ENCODE assay signal across 23 cellular contexts in genomic region chr16:67086829-67087228, GRCh38. TPM values are rescaled to one million over a fixed set of nuclear protein-coding genes. Genes with fewer than 3 reads are reported as not detected.
A peak's percentile ranks its signal among the peaks of the same experiment; 100 is the strongest.
DNase-seq lines count a peak whose midpoint lies in the region; ATAC-seq, FAIRE-seq and TF ChIP-seq lines count a peak whose summit lies in the region.
"Had no signal": no experiment of that assay in that cellular context is flagged by ENCODE, and none has a peak within 500 bp of the region (broad histone marks: within the 10 kb centered on the region; RNA-seq: fewer than 3 reads in every experiment).

No MANE protein-coding gene starts in this region.

- DNase-seq in HepG2 (ENCODE audit: low spot score) (no peak), right lobe of liver (no peak), amniotic epithelial cell (ENCODE audit: low read depth) (peak; percentile 34), heart right ventricle (no peak), A673 (ENCODE audit: low spot score) (no peak), body of pancreas (no peak)
- no peak for DNase-seq in CD4-positive, alpha-beta T cell
- DNase-seq: AML-193; amniotic stem cell; Calu3; central memory CD4-positive, alpha-beta T cell; EL; kidney; MG63; midbrain; NCI-H1694; NCI-H82; PC-3; SJCRH30; T-helper 9 cell had no signal

- H3K4me3 ChIP-seq in HepG2 (replicated peaks in 1 of 3; ENCODE audit: insufficient read depth in 1 of 3, low read depth in 2 of 3, low read length in 3 of 3) (no peak overlapping the region), right lobe of liver (no peak overlapping the region), heart right ventricle (no peak overlapping the region), A673 (ENCODE audit: low read depth, low read length, poor library complexity, severe bottlenecking) (no peak overlapping the region), body of pancreas (no peak overlapping the region)
- H3K4me3 ChIP-seq: MG63, SJCRH30, suprapubic skin had no signal

- CTCF ChIA-PET in HepG2 (lab: Yijun Ruan, JAX; ENCODE audit: low intra/inter-chr PET ratio, low total read pairs) (no interaction called here), A673 (lab: Charles Lee) (no interaction called here)
- CTCF ChIA-PET in CD4-positive, alpha-beta T cell (lab: Charles Lee) = no interaction called here

- no peak for TF ChIP-seq RAD21 in HepG2 (CRISPR knock-in tag; IDR thresholded peaks at IDR 0.05)

- H4K20me1 ChIP-seq in HepG2 (ENCODE audit: insufficient read depth, low read length) = no peaks in the 10 kb centered on the region

- TF ChIP-seq POLR2A in HepG2 (IDR thresholded peaks at IDR 0.05; ENCODE audit: insufficient read depth in 1 of 2, low read depth in 2 of 2, low read length in 2 of 2) (no peak), right lobe of liver (IDR thresholded peaks at IDR 0.05) (no peak), body of pancreas (IDR thresholded peaks at IDR 0.05) (no peak)

- TF ChIP-seq CTCF in HepG2 (CRISPR knock-in tag; IDR thresholded peaks at IDR 0.05) (no peak), right lobe of liver (IDR thresholded peaks at IDR 0.05) (no peak), heart right ventricle (IDR thresholded peaks at IDR 0.05) (no peak), A673 (conservative IDR thresholded peaks at IDR 0.05; ENCODE audit: low read depth, low read length) (no peak), body of pancreas (IDR thresholded peaks at IDR 0.05) (no peak)
- no peak for TF ChIP-seq CTCF in CD4-positive, alpha-beta T cell (IDR thresholded peaks at IDR 0.05)

- no peaks in the 10 kb centered on the region for H3K79me2 ChIP-seq in HepG2 (ENCODE audit: insufficient read depth, low read length)

- H3K27ac ChIP-seq in HepG2 (ENCODE audit: extremely low read length, insufficient read depth, low read length) (no peak overlapping the region), right lobe of liver (no peak overlapping the region), heart right ventricle (no peak overlapping the region), A673 (ENCODE audit: low read depth, low read length, poor library complexity, severe bottlenecking) (no peak overlapping the region), body of pancreas (no peak overlapping the region)
- H3K27ac ChIP-seq in CD4-positive, alpha-beta T cell (ENCODE audit: low read depth, low read length) = no peak overlapping the region
- H3K27ac ChIP-seq: SJCRH30, suprapubic skin had no signal

- peaks cover 7% of the 10 kb centered on the region; the same call in 1 of the 2 replicates for H3K4me1 ChIP-seq in HepG2 (ENCODE audit: insufficient read depth, low read length)
- H3K4me1 ChIP-seq in right lobe of liver = no peaks in the 10 kb centered on the region
- peaks cover 0 to 7% (median 0%) of the 10 kb centered on the region in 9 donors for H3K4me1 ChIP-seq in heart right ventricle
- H3K4me1 ChIP-seq in A673 (ENCODE audit: insufficient read depth, low read length, poor library complexity, severe bottlenecking) = peaks cover 22% of the 10 kb centered on the region
- H3K4me1 ChIP-seq in body of pancreas = no peaks in the 10 kb centered on the region
- H3K4me1 ChIP-seq: SJCRH30 had no signal

- H3K9me3 ChIP-seq in HepG2 (ENCODE audit: low read length) (no peaks in the 10 kb centered on the region), right lobe of liver (no peaks in the 10 kb centered on the region), heart right ventricle (no peaks in the 10 kb centered on the region), A673 (ENCODE audit: low read depth, low read length, poor library complexity, severe bottlenecking) (no peaks in the 10 kb centered on the region), body of pancreas (no peaks in the 10 kb centered on the region)
- no peaks in the 10 kb centered on the region for H3K9me3 ChIP-seq in CD4-positive, alpha-beta T cell (ENCODE audit: control insufficient read depth, low read length)
- H3K9me3 ChIP-seq: MG63, SJCRH30, suprapubic skin had no signal

- no peaks in the 10 kb centered on the region for H3K9me3 Mint-ChIP-seq in CD4-positive, alpha-beta T cell

- POLR2A ChIA-PET in HepG2 (lab: Yijun Ruan, JAX) (interaction anchor here (0.6 kb wide), 1 partner anchor 49 kb away, joined by 4 read pairs; no protein-coding TSS in a partner anchor), A673 (lab: Charles Lee; ENCODE audit: low non-redundant PET) (no interaction called here)
- POLR2A ChIA-PET in CD4-positive, alpha-beta T cell (lab: Charles Lee) = no interaction called here

- H3K27me3 Mint-ChIP-seq in CD4-positive, alpha-beta T cell = no peaks in the 10 kb centered on the region

- H3K27me3 ChIP-seq in HepG2 (ENCODE audit: control insufficient read depth in 1 of 2, insufficient read depth in 2 of 2, low read length in 2 of 2) (no peaks in the 10 kb centered on the region), right lobe of liver (no peaks in the 10 kb centered on the region), heart right ventricle (no peaks in the 10 kb centered on the region), A673 (replicated peaks; ENCODE audit: insufficient read depth, low read depth, low read length, poor library complexity) (no peaks in the 10 kb centered on the region), body of pancreas (no peaks in the 10 kb centered on the region)
- H3K27me3 ChIP-seq in CD4-positive, alpha-beta T cell (ENCODE audit: control insufficient read depth, insufficient read depth, low read length) = no peaks in the 10 kb centered on the region
- H3K27me3 ChIP-seq: MG63, SJCRH30, suprapubic skin had no signal

- H3K27ac Mint-ChIP-seq in CD4-positive, alpha-beta T cell = no peak overlapping the region

- no peak overlapping the region for H3K4me2 ChIP-seq in HepG2 (ENCODE audit: low read depth, low read length)

- no peak overlapping the region for H2AFZ ChIP-seq in HepG2 (ENCODE audit: low read length)

- no peak overlapping the region for H3K4me3 Mint-ChIP-seq in CD4-positive, alpha-beta T cell

- H3K36me3 Mint-ChIP-seq in CD4-positive, alpha-beta T cell (ENCODE audit: low read depth) = peaks cover 40% of the 10 kb centered on the region

- TF ChIP-seq EP300 in HepG2 (IDR thresholded peaks at IDR 0.05; ENCODE audit: low read depth in 2 of 2, low read length in 2 of 2) = no peak
- no peak for TF ChIP-seq EP300 in HepG2 (CRISPR knock-in tag; IDR thresholded peaks at IDR 0.05; ENCODE audit: borderline replicate concordance)

- H3K4me1 Mint-ChIP-seq in CD4-positive, alpha-beta T cell (ENCODE audit: low read depth) = peaks cover 6% of the 10 kb centered on the region

- BruUV-seq in HepG2 (replicated peaks; lab: Mats Ljungman, UMichigan) (no TSS peak), A673 (replicated peaks; lab: Mats Ljungman, UMichigan) (no TSS peak)

- H3K36me3 ChIP-seq in HepG2 (replicated peaks in 1 of 2; ENCODE audit: control insufficient read depth in 1 of 2, insufficient read depth in 2 of 2, low read length in 2 of 2) (peaks cover 4 to 7% of the 10 kb centered on the region in 2 experiments; a peak in 3 of 5 replicates), right lobe of liver (peaks cover 0 to 3% (median 0%) of the 10 kb centered on the region in 4 donors), heart right ventricle (peaks cover 0 to 55% (median 3%) of the 10 kb centered on the region in 9 donors), A673 (ENCODE audit: insufficient read depth, low read length, poor library complexity, severe bottlenecking) (peaks cover 10% of the 10 kb centered on the region), body of pancreas (replicated peaks in 1 of 2; ENCODE audit: insufficient read depth in 1 of 2, low read depth in 2 of 2) (no peaks in the 10 kb centered on the region)

- intact Hi-C loops in HepG2 (cut with micrococcal nuclease; ENCODE audit: unreplicated experiment) = no loop called here
- intact Hi-C loops in right lobe of liver (cut with DNase I) = no loop called here
- intact Hi-C loops in heart right ventricle (cut with DNase I) = loop anchor here in 1 of 10 donors (10.0 kb wide), 1 partner anchor 52 kb away; no protein-coding TSS in a partner anchor
- intact Hi-C loops in CD4-positive, alpha-beta T cell (cut with DNase I, micrococcal nuclease) = no loop called here
- intact Hi-C loops in A673 (cut with micrococcal nuclease; ENCODE audit: unreplicated experiment) = no loop called here
- intact Hi-C loops in body of pancreas (cut with DNase I) = no loop called here

- FAIRE-seq in HepG2 (lab: Jason Lieb, UNC) = no peak
- FAIRE-seq: GM18507, kidney had no signal

- no peak; the same call in 2 of the 3 replicates for ATAC-seq in HepG2
- no peak for ATAC-seq in right lobe of liver
- ATAC-seq in heart right ventricle = peak in 5 of 8 donors; percentile 35 to 84 (median 65)
- no peak for ATAC-seq in CD4-positive, alpha-beta T cell (ENCODE audit: poor library complexity)
- ATAC-seq in body of pancreas = no peak
- ATAC-seq: activated CD4-positive, CD25-positive, alpha-beta regulatory T cell treated with anti-CD3 and anti-CD28 coated beads, Interleukin-2, amount 50 U/mL, for 24 hours; PC-3 had no signal

- no peak overlapping the region for H3K9ac ChIP-seq in HepG2 (ENCODE audit: insufficient read depth, low read depth, low read length)

- in situ Hi-C loops in HepG2 (cut with HindIII; ENCODE audit: extremely low pct_ligation_motif_present, low pct_unique_long_range_greater_than_20kb) = no loop called here

RNA-seq across cellular contexts. Expression of gene PHAF1, which starts 22.9 kb away (rescaled TPM):
- total RNA-seq in HepG2 (2016; rRNA removed; fragmentation: Illumina TruSeq; extraction: Trizol) = 48.3 and 53.6 TPM in 2 replicates
- total RNA-seq in HepG2 (2016; cell fraction: cytosol; rRNA removed; fragmentation: Illumina TruSeq; extraction: Trizol; ENCODE audit: low read depth) = 10.8 and 11.4 TPM in 2 replicates
- total RNA-seq in HepG2 (2016; cell fraction: insoluble cytoplasmic fraction; rRNA removed; fragmentation: Illumina TruSeq; extraction: Trizol) = 47.8 and 49.5 TPM in 2 replicates
- total RNA-seq in HepG2 (2016; cell fraction: membrane; rRNA removed; fragmentation: Illumina TruSeq; extraction: Trizol) = 32.3 and 33.6 TPM in 2 replicates
- total RNA-seq in HepG2 (2016; cell fraction: nucleus; rRNA removed; fragmentation: Illumina TruSeq; extraction: Trizol) = 53.1 and 54.5 TPM in 2 replicates
- 174 and 184 TPM in 2 replicates for polyA plus RNA-seq in HepG2 (2011; rRNA removed)
- 91.2 and 103 TPM in 2 replicates for polyA plus RNA-seq in HepG2 (2011; cell fraction: cytosol; rRNA removed)
- 248 and 255 TPM in 2 replicates for polyA plus RNA-seq in HepG2 (2011; cell fraction: nucleus; rRNA removed)
- polyA plus RNA-seq in HepG2 (2012) = 66.1 and 70.4 TPM in 2 replicates
- polyA plus RNA-seq in HepG2 (2016; cell fraction: cytosol; fragmentation: Illumina TruSeq; extraction: Trizol; ENCODE audit: low read depth) = 4.8 and 5.4 TPM in 2 replicates
- 56.4 and 67.0 TPM in 2 replicates for polyA plus RNA-seq in HepG2 (2016; cell fraction: insoluble cytoplasmic fraction; fragmentation: Illumina TruSeq; extraction: Trizol; ENCODE audit: low read depth)
- 14.1 and 16.2 TPM in 2 replicates for polyA plus RNA-seq in HepG2 (2016; cell fraction: membrane; fragmentation: Illumina TruSeq; extraction: Trizol; ENCODE audit: low read depth)
- 92.6 and 109 TPM in 2 replicates for polyA plus RNA-seq in HepG2 (2016; cell fraction: nucleus; fragmentation: Illumina TruSeq; extraction: Trizol; ENCODE audit: insufficient read depth, low read depth)
- polyA minus RNA-seq in HepG2 (2011; rRNA and poly(A)+ RNA removed; ENCODE audit: low replicate concordance) = 43.7 and 236 TPM in 2 replicates
- polyA minus RNA-seq in HepG2 (2011; cell fraction: cytosol; rRNA and poly(A)+ RNA removed) = 72.6 and 74.1 TPM in 2 replicates
- polyA minus RNA-seq in HepG2 (2011; cell fraction: nucleus; rRNA and poly(A)+ RNA removed) = 219 and 250 TPM in 2 replicates
- total RNA-seq in right lobe of liver = 10 to 100 TPM; 22.3 to 45.1 (median 32.4) TPM
- 10 to 100 TPM in 8 of 10 donors, 1 to 10 TPM in 2; 8.9 to 12.7 (median 11.7) TPM for total RNA-seq in heart right ventricle
- polyA plus RNA-seq in heart right ventricle = 1 to 10 TPM; 7.1 to 7.2 TPM
- total RNA-seq in CD4-positive, alpha-beta T cell = 10 to 100 TPM; 10.6 to 10.8 TPM
- total RNA-seq in A673 (2021) = 23.2 and 23.5 TPM in 2 replicates
- 10 to 100 TPM in 1 of 2 donors, 1 to 10 TPM in 1; 7.8 to 18.5 TPM for total RNA-seq in body of pancreas

RNA-seq across cellular contexts. Expression of gene CBFB, which starts 57.9 kb away (rescaled TPM):
- total RNA-seq in HepG2 (2016; rRNA removed; fragmentation: Illumina TruSeq; extraction: Trizol) (70.8 and 76.0 TPM in 2 replicates), right lobe of liver (10 to 100 TPM in 5 of 6 experiments, 1 to 10 TPM in 1; 7.9 to 23.3 (median 18.9) TPM), heart right ventricle (10 to 100 TPM; 22.2 to 36.4 (median 29.8) TPM), A673 (2021) (173 and 185 TPM in 2 replicates), body of pancreas (10 to 100 TPM; 28.0 to 41.9 TPM)
- 14.1 and 16.3 TPM in 2 replicates for total RNA-seq in HepG2 (2016; cell fraction: cytosol; rRNA removed; fragmentation: Illumina TruSeq; extraction: Trizol; ENCODE audit: low read depth)
- 66.9 and 69.6 TPM in 2 replicates for total RNA-seq in HepG2 (2016; cell fraction: insoluble cytoplasmic fraction; rRNA removed; fragmentation: Illumina TruSeq; extraction: Trizol)
- total RNA-seq in HepG2 (2016; cell fraction: membrane; rRNA removed; fragmentation: Illumina TruSeq; extraction: Trizol) = 38.3 and 41.2 TPM in 2 replicates
- total RNA-seq in HepG2 (2016; cell fraction: nucleus; rRNA removed; fragmentation: Illumina TruSeq; extraction: Trizol) = 31.2 and 35.7 TPM in 2 replicates
- polyA plus RNA-seq in HepG2 (2011; rRNA removed) (15.4 and 22.1 TPM in 2 replicates), heart right ventricle (10 to 100 TPM; 17.6 to 22.9 TPM)
- polyA plus RNA-seq in HepG2 (2011; cell fraction: cytosol; rRNA removed) = 10.3 and 18.1 TPM in 2 replicates
- polyA plus RNA-seq in HepG2 (2011; cell fraction: nucleus; rRNA removed) = 10.2 and 17.3 TPM in 2 replicates
- polyA plus RNA-seq in HepG2 (2012) = 28.7 and 37.3 TPM in 2 replicates
- polyA plus RNA-seq in HepG2 (2016; cell fraction: cytosol; fragmentation: Illumina TruSeq; extraction: Trizol; ENCODE audit: low read depth) = 7.7 and 8.0 TPM in 2 replicates
- 67.5 and 73.5 TPM in 2 replicates for polyA plus RNA-seq in HepG2 (2016; cell fraction: insoluble cytoplasmic fraction; fragmentation: Illumina TruSeq; extraction: Trizol; ENCODE audit: low read depth)
- 22.4 and 23.1 TPM in 2 replicates for polyA plus RNA-seq in HepG2 (2016; cell fraction: membrane; fragmentation: Illumina TruSeq; extraction: Trizol; ENCODE audit: low read depth)
- polyA plus RNA-seq in HepG2 (2016; cell fraction: nucleus; fragmentation: Illumina TruSeq; extraction: Trizol; ENCODE audit: insufficient read depth, low read depth) = 46.0 and 53.1 TPM in 2 replicates
- polyA minus RNA-seq in HepG2 (2011; rRNA and poly(A)+ RNA removed; ENCODE audit: low replicate concordance) = 9.6 and 21.2 TPM in 2 replicates
- 35.2 and 47.8 TPM in 2 replicates for polyA minus RNA-seq in HepG2 (2011; cell fraction: cytosol; rRNA and poly(A)+ RNA removed)
- polyA minus RNA-seq in HepG2 (2011; cell fraction: nucleus; rRNA and poly(A)+ RNA removed) = 23.3 and 26.0 TPM in 2 replicates
- total RNA-seq in CD4-positive, alpha-beta T cell = 10 to 100 TPM; 58.8 to 59.6 TPM

Comparison
In these comparisons a context has a peak if more than half of its experiments do, and no peak if none do; other contexts are left out.
1. ATAC-seq: peak in heart right ventricle (5 of 8); none in HepG2 (single experiment), right lobe of liver (0 of 4), CD4-positive, alpha-beta T cell (single experiment) and body of pancreas (single experiment).